Comparison of ENCODE assay signal across 23 cellular contexts in genomic region chr16:29893553-29893952, GRCh38. TPM values are rescaled to one million over a fixed set of nuclear protein-coding genes. Genes with fewer than 3 reads are reported as not detected.
"Had no signal": no experiment of that assay in that cellular context is flagged by ENCODE, and none has a peak within 500 bp of the region (broad histone marks: within the 10 kb centered on the region; RNA-seq: fewer than 3 reads in every experiment).

No MANE protein-coding gene starts in this region.

- H3K4me3 ChIP-seq: colonic mucosa, esophagus squamous epithelium, gastrocnemius medialis, heart right ventricle, left lung, lower lobe of right lung, mucosa of descending colon had no signal

- H3K27ac ChIP-seq: colonic mucosa, epithelial cell of prostate, esophagus squamous epithelium, gastrocnemius medialis, heart right ventricle, left lung, lower lobe of right lung had no signal

- H3K9me3 ChIP-seq: colonic mucosa, esophagus squamous epithelium, gastrocnemius medialis, heart right ventricle, left lung, lower lobe of right lung, mucosa of descending colon had no signal

- H3K36me3 ChIP-seq: colonic mucosa, esophagus squamous epithelium, gastrocnemius medialis, heart right ventricle, left lung, lower lobe of right lung had no signal

- H3K4me1 ChIP-seq: colonic mucosa, esophagus squamous epithelium, gastrocnemius medialis, lower lobe of right lung had no signal

- H3K27me3 ChIP-seq: colonic mucosa had no signal

- DNase-seq: colonic mucosa; cortex of kidney; effector CD8-positive, alpha-beta T cell; effector memory CD8-positive, alpha-beta T cell; endodermal cell; erythroblast; esophagus squamous epithelium; foreskin fibroblast; foreskin melanocyte; gastrocnemius medialis; glutamatergic neuron; head of caudate nucleus; heart right ventricle; hippocampal formation; left cardiac atrium; left lung; left ventricle myocardium superior; lower lobe of right lung; mesenchymal stem cell; mucosa of descending colon; naive B cell had no signal

RNA-seq across cellular contexts. Expression of gene ASPHD1, which starts 6.7 kb away (rescaled TPM):
- total RNA-seq: gastrocnemius medialis, lower leg skin had no signal
